Comparison of ENCODE assay signal across 10 cellular contexts in the genomic region with DNA sequence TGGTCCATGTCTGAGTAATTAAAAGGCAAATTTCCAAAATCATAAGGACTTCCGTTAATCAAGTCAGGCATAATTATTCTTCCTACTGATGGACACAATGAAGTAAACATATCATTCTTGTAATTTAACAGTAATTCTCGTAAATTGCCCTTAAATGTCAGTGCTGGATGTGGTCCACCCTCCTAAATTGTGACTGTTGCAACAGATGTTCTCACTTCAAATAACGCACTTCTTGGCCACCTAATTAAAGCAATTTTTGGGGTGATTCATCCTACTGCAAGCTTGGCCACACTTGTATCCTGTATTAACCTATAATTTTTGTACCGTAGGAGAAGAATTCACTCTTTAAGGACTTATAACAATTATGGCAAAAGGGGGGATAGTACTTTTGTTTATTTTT. TPM values are rescaled to one million over a fixed set of nuclear protein-coding genes. Genes with fewer than 3 reads are reported as not detected.
A peak's percentile ranks its signal among the peaks of the same experiment; 100 is the strongest.
DNase-seq lines count a peak whose midpoint lies in the region; ATAC-seq, FAIRE-seq and TF ChIP-seq lines count a peak whose summit lies in the region.
"Had no signal": no experiment of that assay in that cellular context is flagged by ENCODE, and none has a peak within 500 bp of the region (broad histone marks: within the 10 kb centered on the region; RNA-seq: fewer than 3 reads in every experiment).

No MANE protein-coding gene starts in this region.

- peaks cover 6% of the 10 kb centered on the region; the same call in 1 of the 2 replicates for H3K27me3 ChIP-seq in HUES6 (ENCODE audit: control insufficient read depth, insufficient read depth, low read length)
- no peaks in the 10 kb centered on the region for H3K27me3 ChIP-seq in astrocyte (ENCODE audit: insufficient read depth, low read length)
- peaks cover 0 to 28% of the 10 kb centered on the region in 2 donors for H3K27me3 ChIP-seq in left lung

- DNase-seq in astrocyte (ENCODE audit: low read depth) (no peak), left lung (no peak), T-helper 17 cell (no peak), SW480 (ENCODE audit: low spot score) (no peak)
- DNase-seq: midbrain had no signal

- intact Hi-C loops in left lung (cut with DNase I) = loop anchor here in 1 of 2 donors (5.0 kb wide), 1 partner anchor 99 kb away; no protein-coding TSS in a partner anchor

- no peak overlapping the region for H2AFZ ChIP-seq in astrocyte (ENCODE audit: low read depth, low read length)

- H3K4me3 ChIP-seq in HUES6 (ENCODE audit: low read depth, low read length) = peak overlapping the region; percentile 73; the same call in 1 of the 2 replicates
- H3K4me3 ChIP-seq in astrocyte (ENCODE audit: insufficient read depth, low read depth, low read length) = peak overlapping the region; percentile 97
- peak overlapping the region; percentile 20 to 38 for H3K4me3 ChIP-seq in left lung

- H3K27me3 Mint-ChIP-seq in astrocyte (ENCODE audit: low read depth, unreplicated experiment) (no peaks in the 10 kb centered on the region), T-helper 17 cell (peaks cover 48% of the 10 kb centered on the region)

- H3K4me1 ChIP-seq in HUES6 (ENCODE audit: control insufficient read depth, insufficient read depth, low read length) (peaks cover 34% of the 10 kb centered on the region), astrocyte (ENCODE audit: insufficient read depth, low read length) (peaks cover 40% of the 10 kb centered on the region), left lung (peaks cover 0 to 4% of the 10 kb centered on the region in 2 donors)

- ATAC-seq in left lung = no peak
- no peak for ATAC-seq in T-helper 17 cell
- ATAC-seq in GM18502 (IDR thresholded peaks at IDR 0.05; ENCODE audit: poor library complexity, unreplicated experiment) = no peak
- no peak for ATAC-seq in HG02970 (IDR thresholded peaks at IDR 0.05; ENCODE audit: low FRiP score, unreplicated experiment)

- H3K4me2 ChIP-seq in astrocyte (ENCODE audit: low read length) = peak overlapping the region; percentile 86

- no peak for FAIRE-seq in astrocyte (lab: Jason Lieb, UNC)

- H3K36me3 Mint-ChIP-seq in astrocyte (ENCODE audit: low read depth, unreplicated experiment) (peaks cover 40% of the 10 kb centered on the region), T-helper 17 cell (ENCODE audit: low read depth) (peaks cover 3% of the 10 kb centered on the region)

- H3K36me3 ChIP-seq in HUES6 (ENCODE audit: control insufficient read depth, insufficient read depth, low read length) (peaks cover 25% of the 10 kb centered on the region), astrocyte (ENCODE audit: insufficient read depth, low read length) (peaks cover 41% of the 10 kb centered on the region), left lung (no peaks in the 10 kb centered on the region)

- H3K27ac Mint-ChIP-seq in astrocyte (ENCODE audit: unreplicated experiment) (peak overlapping the region; percentile 100), T-helper 17 cell (no peak overlapping the region)
- H3K27ac Mint-ChIP-seq: T-helper 2 cell treated with Interferon-gamma antibody and Interleukin-4, amounts not matched to agents 5 μg/mL and 100 μg/mL, for 36 hours had no signal

- H3K4me1 Mint-ChIP-seq in astrocyte (ENCODE audit: low read depth, unreplicated experiment) = peaks cover 31% of the 10 kb centered on the region
- peaks cover 7% of the 10 kb centered on the region for H3K4me1 Mint-ChIP-seq in T-helper 17 cell

- H3K9ac ChIP-seq in HUES6 (ENCODE audit: low read length) (no peak overlapping the region), astrocyte (ENCODE audit: low read length) (peak overlapping the region; percentile 99)

- H4K20me1 ChIP-seq in astrocyte (ENCODE audit: insufficient read depth, low read length) = peaks cover 44% of the 10 kb centered on the region

- H3K27ac ChIP-seq in HUES6 (ENCODE audit: low read depth, low read length) (no peak overlapping the region), astrocyte (ENCODE audit: low read depth, low read length) (peak overlapping the region; percentile 96), left lung (peak overlapping the region in 1 of 2 donors; percentile 91), temporal lobe (ENCODE audit: low read depth, low read length) (peak overlapping the region; percentile 36)

- H3K9me3 ChIP-seq in HUES6 (ENCODE audit: control insufficient read depth, insufficient read depth, low read depth, low read length) (no peaks in the 10 kb centered on the region), astrocyte (ENCODE audit: insufficient read depth, low read depth, low read length) (no peaks in the 10 kb centered on the region), left lung (no peaks in the 10 kb centered on the region), T-helper 17 cell (ENCODE audit: control insufficient read depth, low read length, poor library complexity, severe bottlenecking) (no peaks in the 10 kb centered on the region)

- H3K9me3 Mint-ChIP-seq in astrocyte (ENCODE audit: unreplicated experiment) = no peaks in the 10 kb centered on the region
- H3K9me3 Mint-ChIP-seq: T-helper 2 cell treated with Interferon-gamma antibody and Interleukin-4, amounts not matched to agents 5 μg/mL and 100 μg/mL, for 36 hours had no signal

- TF ChIP-seq CTCF in astrocyte (IDR thresholded peaks at IDR 0.05; ENCODE audit: insufficient read depth, low read depth, low read length) (no peak), left lung (IDR thresholded peaks at IDR 0.05) (no peak)

- peaks cover 76% of the 10 kb centered on the region for H3K79me2 ChIP-seq in astrocyte (ENCODE audit: insufficient read depth, low read length)

- H3K4me3 Mint-ChIP-seq in astrocyte (ENCODE audit: unreplicated experiment) (peak overlapping the region; percentile 100), T-helper 17 cell (no peak overlapping the region)
- H3K4me3 Mint-ChIP-seq: T-helper 2 cell treated with Interferon-gamma antibody and Interleukin-4, amounts not matched to agents 5 μg/mL and 100 μg/mL, for 36 hours had no signal

RNA-seq across cellular contexts. Expression of a gene that starts 1.9 kb away (rescaled TPM):
- total RNA-seq in astrocyte = 6,748 and 8,907 TPM in 2 replicates
- total RNA-seq in left lung = 1,000 to 10,000 TPM in 1 of 2 donors, 100 to 1,000 TPM in 1; 859 to 3,050 TPM
- 107 TPM for total RNA-seq in temporal lobe
- total RNA-seq in T-helper 17 cell = not detected

Comparison
In these comparisons a context has a peak if more than half of its experiments do, and no peak if none do; other contexts are left out.
1. H3K4me3 ChIP-seq: peak in every context shown above with its lines; median percentile 97 in astrocyte; 73 in HUES6; 29 in left lung.
2. RNA of a gene that starts 1.9 kb away (total RNA-seq): 6,748 to 8,907 TPM in astrocyte, 859 to 3,050 TPM in left lung and 107 TPM in temporal lobe (single experiment); not detected in T-helper 17 cell; every median in the first group is over 100 times any median in the second.